Comparison of ENCODE assay signal across 8 cellular contexts in genomic region chr11:57644748-57645715, GRCh38. TPM values are rescaled to one million over a fixed set of nuclear protein-coding genes. Genes with fewer than 3 reads are reported as not detected.
DNase-seq lines count a peak whose midpoint lies in the region; ATAC-seq lines count a peak whose summit lies in the region.

No MANE protein-coding gene starts in this region.

- POLR2A ChIA-PET in activated CD4-positive, alpha-beta memory T cell treated with anti-CD3 and anti-CD28 coated beads for 36 hours (lab: Charles Lee): interaction anchor here (1.0 to 1.2 kb wide), 2 partner anchors 77 to 152 kb away, joined by 3 to 4 read pairs; partner anchors contain the start of gene UBE2L6

- intact Hi-C loops in activated CD4-positive, alpha-beta memory T cell treated with anti-CD3 and anti-CD28 coated beads for 36 hours (cut with micrococcal nuclease): loop anchor here (1.0 to 5.0 kb wide), 5 partner anchors 115 to 308 kb away; partner anchors contain the start of genes P2RX3, SSRP1 and TIMM10

- H3K4me1 Mint-ChIP-seq in activated CD4-positive, alpha-beta memory T cell treated with anti-CD3 and anti-CD28 coated beads for 36 hours (ENCODE audit: low read depth): peaks cover 36% of the 10 kb centered on the region

- H3K27me3 Mint-ChIP-seq in activated CD4-positive, alpha-beta memory T cell treated with anti-CD3 and anti-CD28 coated beads for 36 hours: peaks cover 42% of the 10 kb centered on the region

- H3K27me3 ChIP-seq in effector memory CD4-positive, alpha-beta T cell (replicated peaks; ENCODE audit: control insufficient read depth, insufficient read depth, low read length, poor library complexity, severe bottlenecking): peaks cover 41% of the 10 kb centered on the region

- CTCF ChIA-PET in activated CD4-positive, alpha-beta memory T cell treated with anti-CD3 and anti-CD28 coated beads for 36 hours (lab: Charles Lee): interaction anchor here (0.6 to 8.8 kb wide), 38 partner anchors 8 to 305 kb away, joined by 3 to 121 read pairs (median 4); partner anchors contain the start of genes CLP1, SELENOH, SERPING1 and UBE2L6

- H3K4me3 ChIP-seq in effector memory CD4-positive, alpha-beta T cell (ENCODE audit: insufficient read depth, low read depth, low read length, poor library complexity, severe bottlenecking): no peak overlapping the region

- no peak overlapping the region for H3K27ac ChIP-seq in effector memory CD4-positive, alpha-beta T cell (ENCODE audit: insufficient read depth, low read length, poor library complexity, severe bottlenecking)

- peak; percentile 51 for ATAC-seq in HG03045 (IDR thresholded peaks at IDR 0.05; ENCODE audit: unreplicated experiment)

- H3K9me3 Mint-ChIP-seq in activated CD4-positive, alpha-beta memory T cell treated with anti-CD3 and anti-CD28 coated beads for 36 hours: no peaks in the 10 kb centered on the region

- H3K4me1 ChIP-seq in effector memory CD4-positive, alpha-beta T cell (ENCODE audit: control insufficient read depth, insufficient read depth, low read length, poor library complexity, severe bottlenecking): peaks cover 23% of the 10 kb centered on the region

- no peaks in the 10 kb centered on the region for H3K9me3 ChIP-seq in effector memory CD4-positive, alpha-beta T cell (ENCODE audit: control insufficient read depth, low read length)

- no peak overlapping the region for H3K27ac Mint-ChIP-seq in activated CD4-positive, alpha-beta memory T cell treated with anti-CD3 and anti-CD28 coated beads for 36 hours

- DNase-seq in activated gamma-delta T cell treated with Interleukin-2 at 50 U/mL for 16 hours (peak; percentile 88), activated gamma-delta T cell (lab: John Stamatoyannopoulos, UW) (no peak), NCI-H526 (lab: John Stamatoyannopoulos, UW) (peak; percentile 53 to 90), midbrain (lab: John Stamatoyannopoulos, UW) (peak; percentile 74)
- peak; percentile 90 for DNase-seq in activated CD4-positive, alpha-beta memory T cell treated with anti-CD3 and anti-CD28 coated beads for 36 hours
- DNase-seq in effector memory CD4-positive, alpha-beta T cell: peak; percentile 70 to 76 (median 71)
- DNase-seq in stimulated activated CD8-positive, alpha-beta memory T cell treated with anti-CD3 and anti-CD28 coated beads, Interleukin-4, amount 100 ng/mL, for 4 hours (ENCODE audit: low read depth in 2 of 2, low spot score in 1 of 2): peak; percentile 75 to 83

- no peaks in the 10 kb centered on the region for H3K36me3 Mint-ChIP-seq in activated CD4-positive, alpha-beta memory T cell treated with anti-CD3 and anti-CD28 coated beads for 36 hours

- no peaks in the 10 kb centered on the region for H3K36me3 ChIP-seq in effector memory CD4-positive, alpha-beta T cell (ENCODE audit: control insufficient read depth, insufficient read depth, low read length)

- H3K4me3 Mint-ChIP-seq in activated CD4-positive, alpha-beta memory T cell treated with anti-CD3 and anti-CD28 coated beads for 36 hours: no peak overlapping the region

RNA-seq across cellular contexts. Expression of gene YPEL4, which starts 4.7 kb away (rescaled TPM):
- under 1 TPM; 0.43 to 0.73 TPM for total RNA-seq in activated CD4-positive, alpha-beta memory T cell treated with anti-CD3 and anti-CD28 coated beads for 36 hours

RNA-seq across cellular contexts. Expression of gene CLP1, which starts 12.5 kb away (rescaled TPM):
- 10 to 100 TPM; 13.9 to 15.2 TPM for total RNA-seq in activated CD4-positive, alpha-beta memory T cell treated with anti-CD3 and anti-CD28 coated beads for 36 hours

RNA-seq across cellular contexts. Expression of gene ZDHHC5, which starts 22.9 kb away (rescaled TPM):
- total RNA-seq in activated CD4-positive, alpha-beta memory T cell treated with anti-CD3 and anti-CD28 coated beads for 36 hours: 10 to 100 TPM; 56.8 to 65.5 TPM

RNA-seq across cellular contexts. Expression of gene SERPING1, which starts 47.5 kb away (rescaled TPM):
- total RNA-seq in activated CD4-positive, alpha-beta memory T cell treated with anti-CD3 and anti-CD28 coated beads for 36 hours: under 1 TPM in 1 of 2 experiments, not detected in 1; 0.43 TPM
